In genomic region chr6:44072452-44072958, GRCh38 we compare ENCODE assay signal across 1 cellular context.
A peak's percentile ranks its signal among the peaks of the same experiment; 100 is the strongest.
TF ChIP-seq lines count a peak whose summit lies in the region.

No MANE protein-coding gene starts in this region.

TF ChIP-seq in HepG2, 621 proteins besides CTCF, POLR2A, EP300 and RAD21 (continued from another document and continues in another):
- TF ChIP-seq SIN3A (IDR thresholded peaks at IDR 0.05; ENCODE audit: borderline replicate concordance, low read depth, low read length): no peak
- TF ChIP-seq ZNF674 (CRISPR knock-in tag; IDR thresholded peaks at IDR 0.05; ENCODE audit: low read depth): no peak
- TF ChIP-seq SRF (IDR thresholded peaks at IDR 0.05; ENCODE audit: low read depth, low read length): no peak
- TF ChIP-seq ZNF775 (CRISPR knock-in tag; IDR thresholded peaks at IDR 0.05; ENCODE audit: borderline replicate concordance): 0 out of 2 replicates have a peak, but pooled peaks have one; percentile 48
- no peak for TF ChIP-seq ZNF644 (CRISPR knock-in tag; IDR thresholded peaks at IDR 0.05; ENCODE audit: low read depth)
- no peak for TF ChIP-seq CC2D1A (CRISPR knock-in tag; IDR thresholded peaks at IDR 0.05)
- no peak for TF ChIP-seq CEBPZ (IDR thresholded peaks at IDR 0.05; ENCODE audit: low read length)
- no peak for TF ChIP-seq MED1 (CRISPR knock-in tag; IDR thresholded peaks at IDR 0.05)
- no peak for TF ChIP-seq CENPX (CRISPR knock-in tag; IDR thresholded peaks at IDR 0.05)
- TF ChIP-seq ZMYM2 (CRISPR knock-in tag; IDR thresholded peaks at IDR 0.05): no peak; the same call in 1 of the 2 replicates
- TF ChIP-seq ZSCAN5A (CRISPR knock-in tag; IDR thresholded peaks at IDR 0.05; ENCODE audit: borderline replicate concordance): no peak
- TF ChIP-seq KAT2B (IDR thresholded peaks at IDR 0.05; ENCODE audit: borderline replicate concordance, low read depth, low read length): no peak
- TF ChIP-seq ZIK1 (CRISPR knock-in tag; IDR thresholded peaks at IDR 0.05; ENCODE audit: borderline replicate concordance, low read depth): 0 out of 2 replicates have a peak, but pooled peaks have one; percentile 27
- TF ChIP-seq IRF2 (CRISPR knock-in tag; IDR thresholded peaks at IDR 0.05): no peak
- no peak for TF ChIP-seq ARID4A (CRISPR knock-in tag; IDR thresholded peaks at IDR 0.05; ENCODE audit: borderline replicate concordance)
- TF ChIP-seq THRA (CRISPR knock-in tag; IDR thresholded peaks at IDR 0.05; ENCODE audit: borderline replicate concordance): no peak
- TF ChIP-seq CCAR2 (optimal IDR thresholded peaks at IDR 0.05; ENCODE audit: low read depth, low read length): no peak
- no peak for TF ChIP-seq POGK (CRISPR knock-in tag; conservative IDR thresholded peaks at IDR 0.05)
- TF ChIP-seq NFYB (CRISPR knock-in tag; IDR thresholded peaks at IDR 0.05): no peak
- peak; percentile 87 for TF ChIP-seq ZNF713 (CRISPR knock-in tag; IDR thresholded peaks at IDR 0.05)
- TF ChIP-seq JUND (CRISPR knock-in tag; IDR thresholded peaks at IDR 0.05): no peak
- TF ChIP-seq ZNF761 (CRISPR knock-in tag; conservative IDR thresholded peaks at IDR 0.05): no peak
- TF ChIP-seq ZBTB42 (CRISPR knock-in tag; IDR thresholded peaks at IDR 0.05): no peak
- TF ChIP-seq TRIM22 (IDR thresholded peaks at IDR 0.05): no peak
- peak; percentile 36; the same call in 1 of the 2 replicates for TF ChIP-seq ZNF589 (CRISPR knock-in tag; conservative IDR thresholded peaks at IDR 0.05)
- TF ChIP-seq EZH2 (conservative IDR thresholded peaks at IDR 0.05; ENCODE audit: low read depth, low read length): no peak
- TF ChIP-seq PAWR (CRISPR knock-in tag; IDR thresholded peaks at IDR 0.05; ENCODE audit: borderline replicate concordance): no peak
- no peak for TF ChIP-seq HMG20A (CRISPR knock-in tag; IDR thresholded peaks at IDR 0.05; ENCODE audit: borderline replicate concordance)
- TF ChIP-seq SOX13 (IDR thresholded peaks at IDR 0.05): no peak
- TF ChIP-seq SOX13 (CRISPR knock-in tag; conservative IDR thresholded peaks at IDR 0.05 in 1 of 2, IDR thresholded peaks at IDR 0.05 in 1 of 2): no peak
- TF ChIP-seq ZNF879 (CRISPR knock-in tag; IDR thresholded peaks at IDR 0.05): 0 out of 2 replicates have a peak, but pooled peaks have one; percentile 58
- 0 out of 2 replicates have a peak, but pooled peaks have one; percentile 63 for TF ChIP-seq ZNF34 (CRISPR knock-in tag; IDR thresholded peaks at IDR 0.05; ENCODE audit: borderline replicate concordance)
- TF ChIP-seq ZNF20 (CRISPR knock-in tag; IDR thresholded peaks at IDR 0.05): no peak
- TF ChIP-seq KDM5B (CRISPR knock-in tag; IDR thresholded peaks at IDR 0.05; ENCODE audit: borderline replicate concordance): 0 out of 2 replicates have a peak, but pooled peaks have one; percentile 41
- no peak for TF ChIP-seq CBX1 (IDR thresholded peaks at IDR 0.05; ENCODE audit: low read depth)
- 0 out of 2 replicates have a peak, but pooled peaks have one; percentile 62 for TF ChIP-seq ZNF605 (CRISPR knock-in tag; IDR thresholded peaks at IDR 0.05)
- TF ChIP-seq MTA1 (CRISPR knock-in tag; IDR thresholded peaks at IDR 0.05; ENCODE audit: borderline replicate concordance): no peak; the same call in 1 of the 2 replicates
- TF ChIP-seq ZNF205 (CRISPR knock-in tag; IDR thresholded peaks at IDR 0.05): no peak
- no peak for TF ChIP-seq MLLT10 (CRISPR knock-in tag; IDR thresholded peaks at IDR 0.05)
- TF ChIP-seq MBNL3 (CRISPR knock-in tag; conservative IDR thresholded peaks at IDR 0.05): no peak
- no peak for TF ChIP-seq USF2 (IDR thresholded peaks at IDR 0.05; ENCODE audit: low read depth, low read length)
- no peak for TF ChIP-seq USF2 (CRISPR knock-in tag; IDR thresholded peaks at IDR 0.05; ENCODE audit: borderline replicate concordance)
- TF ChIP-seq DNMT1 (CRISPR knock-in tag; IDR thresholded peaks at IDR 0.05): no peak
- TF ChIP-seq SP4 (CRISPR knock-in tag; IDR thresholded peaks at IDR 0.05): no peak
- TF ChIP-seq NFE2 (CRISPR knock-in tag; IDR thresholded peaks at IDR 0.05): no peak
- TF ChIP-seq AGO2 (optimal IDR thresholded peaks at IDR 0.05; ENCODE audit: low read depth, low read length): no peak
- no peak for TF ChIP-seq HNF1B (CRISPR knock-in tag; IDR thresholded peaks at IDR 0.05)
- TF ChIP-seq MXD4 (CRISPR knock-in tag; IDR thresholded peaks at IDR 0.05): no peak
- no peak for TF ChIP-seq ZNF331 (CRISPR knock-in tag; IDR thresholded peaks at IDR 0.05)
- 0 out of 2 replicates have a peak, but pooled peaks have one; percentile 8 for TF ChIP-seq SAP130 (CRISPR knock-in tag; IDR thresholded peaks at IDR 0.05; ENCODE audit: low read depth)
- TF ChIP-seq NRL (CRISPR knock-in tag; IDR thresholded peaks at IDR 0.05; ENCODE audit: borderline replicate concordance): no peak
- peak; percentile 83; the same call in 1 of the 2 replicates for TF ChIP-seq ZNF709 (CRISPR knock-in tag; IDR thresholded peaks at IDR 0.05)
- TF ChIP-seq ZNF136 (CRISPR knock-in tag; IDR thresholded peaks at IDR 0.05; ENCODE audit: low read depth): peak; percentile 38; the same call in 1 of the 2 replicates
- TF ChIP-seq MYNN (CRISPR knock-in tag; IDR thresholded peaks at IDR 0.05; ENCODE audit: low read depth): no peak
- no peak for TF ChIP-seq CCDC6 (CRISPR knock-in tag; IDR thresholded peaks at IDR 0.05)
- TF ChIP-seq PITX1 (CRISPR knock-in tag; IDR thresholded peaks at IDR 0.05): no peak
- TF ChIP-seq ONECUT2 (CRISPR knock-in tag; IDR thresholded peaks at IDR 0.05): no peak
